8 cellular contexts compared by ENCODE assay signal in genomic region chr2:74440378-74441110, GRCh38. TPM values are rescaled to one million over a fixed set of nuclear protein-coding genes. Genes with fewer than 3 reads are reported as not detected.
A peak's percentile ranks its signal among the peaks of the same experiment; 100 is the strongest.
DNase-seq lines count a peak whose midpoint lies in the region; ATAC-seq and TF ChIP-seq lines count a peak whose summit lies in the region.

No MANE protein-coding gene starts in this region.

- H3K36me3 ChIP-seq in colonic mucosa, result no peaks in the 10 kb centered on the region

- H3K27ac ChIP-seq in colonic mucosa (peak overlapping the region; percentile 90), layer of hippocampus (ENCODE audit: low read depth, low read length) (peak overlapping the region; percentile 95)

- no peak for TF ChIP-seq CTCF in colonic mucosa (IDR thresholded peaks at IDR 0.05)

- peaks cover 5% of the 10 kb centered on the region for H3K4me1 ChIP-seq in colonic mucosa

- H3K27me3 ChIP-seq in colonic mucosa (no peaks in the 10 kb centered on the region), layer of hippocampus (ENCODE audit: control insufficient read depth, insufficient read depth, low read length) (no peaks in the 10 kb centered on the region)

- ATAC-seq in GM18498 (IDR thresholded peaks at IDR 0.05; ENCODE audit: unreplicated experiment), result peak; percentile 96
- peak; percentile 90 for ATAC-seq in HG02759 (IDR thresholded peaks at IDR 0.05; ENCODE audit: unreplicated experiment)

- intact Hi-C loops in colonic mucosa (cut with DNase I), result no loop called here

- H3K9ac ChIP-seq in colonic mucosa (ENCODE audit: low read depth in 2 of 2, low read length in 2 of 2), result peak overlapping the region; percentile 72 to 91

- peak overlapping the region; percentile 46 for H3K4me3 ChIP-seq in colonic mucosa

- H3K9me3 ChIP-seq in colonic mucosa, result no peaks in the 10 kb centered on the region

- peak; percentile 99 for DNase-seq in AG08396 (ENCODE audit: low spot score)
- DNase-seq in NCI-H1105 treated with DMSO at 0.1 percent for 48 hours (lab: John Stamatoyannopoulos, UW), result peak; percentile 76
- peak; percentile 79 for DNase-seq in T1000 (lab: John Stamatoyannopoulos, UW)
- DNase-seq in colonic mucosa, result peak; percentile 90
- DNase-seq in stimulated activated CD4-positive, alpha-beta T cell treated with anti-CD3 and anti-CD28 coated beads, Interleukin-15, amount 100 ng/mL, for 48 hours (ENCODE audit: low read depth in 2 of 2), result peak; percentile 40 to 48

RNA-seq across cellular contexts. Expression of gene RTKN, which starts 1.2 kb away (rescaled TPM):
- total RNA-seq in colonic mucosa, result 10 to 100 TPM; 51.4 to 89.9 TPM

RNA-seq across cellular contexts. Expression of gene INO80B, which starts 14.3 kb away (rescaled TPM):
- 10 to 100 TPM; 18.2 to 23.9 TPM for total RNA-seq in colonic mucosa

RNA-seq across cellular contexts. Expression of gene WBP1, which starts 17.7 kb away (rescaled TPM):
- total RNA-seq in colonic mucosa, result 10 to 100 TPM; 47.6 to 48.3 TPM

RNA-seq across cellular contexts. Expression of gene WDR54, which starts 19.0 kb away (rescaled TPM):
- 1 to 10 TPM; 7.5 to 9.0 TPM for total RNA-seq in colonic mucosa

RNA-seq across cellular contexts. Expression of gene C2orf81, which starts 19.1 kb away (rescaled TPM):
- 1 to 10 TPM in 1 of 2 donors, under 1 TPM in 1; 0.62 to 1.1 TPM for total RNA-seq in colonic mucosa

Comparison
In these comparisons a context has a peak if more than half of its experiments do, and no peak if none do; other contexts are left out.
1. Peak in every context shown above with its lines: DNase-seq, ATAC-seq, H3K4me3 ChIP-seq and H3K27ac ChIP-seq.
2. DNase-seq: peak in every context shown above with its lines; median percentile 99 in AG08396; 90 in colonic mucosa; 79 in T1000; 76 in NCI-H1105 treated with DMSO at 0.1 percent for 48 hours; 44 in stimulated activated CD4-positive, alpha-beta T cell treated with anti-CD3 and anti-CD28 coated beads, Interleukin-15, amount 100 ng/mL, for 48 hours.